8 cellular contexts compared by ENCODE assay signal in the genomic region with DNA sequence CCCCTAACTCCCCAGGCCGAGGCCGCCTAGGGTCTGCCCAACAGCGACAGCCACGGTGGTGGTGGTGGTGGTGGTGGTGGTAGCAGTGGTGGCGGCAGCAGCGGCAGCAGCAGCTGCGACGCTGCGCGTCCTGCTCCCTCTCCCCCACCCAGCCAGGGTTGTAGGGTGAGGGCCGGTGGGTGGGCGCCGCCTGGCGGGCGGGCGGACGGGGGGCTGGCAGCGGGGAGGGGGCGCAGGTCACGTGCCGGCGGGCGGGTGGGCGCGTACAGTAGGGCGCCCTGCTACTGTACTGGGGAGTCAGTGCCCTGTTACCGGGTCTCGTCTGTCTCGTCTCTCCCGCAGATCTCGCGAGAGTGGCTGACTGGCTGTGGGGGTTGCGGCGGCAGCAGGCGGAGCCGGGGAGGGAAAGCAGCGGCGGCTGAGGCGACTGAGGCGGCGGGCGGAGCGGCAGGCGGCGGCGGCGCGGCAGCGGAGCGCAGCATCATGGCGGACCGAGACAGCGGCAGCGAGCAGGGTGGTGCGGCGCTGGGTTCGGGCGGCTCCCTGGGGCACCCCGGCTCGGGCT. TPM values are rescaled to one million over a fixed set of nuclear protein-coding genes. Genes with fewer than 3 reads are reported as not detected.
DNase-seq lines count a peak whose midpoint lies in the region; ATAC-seq lines count a peak whose summit lies in the region.

Gene PURA (plus strand): TSS at position 411 of the 565 bp plus-strand sequence. CDS start 73 bp downstream, at position 484.

- H3K9me3 ChIP-seq in mesenchymal stem cell (ENCODE audit: control insufficient read depth, low read length) = no peaks in the 10 kb centered on the region

- H3K4me1 ChIP-seq in mesenchymal stem cell (ENCODE audit: control insufficient read depth, insufficient read depth, low read depth, low read length) = peaks cover 17% of the 10 kb centered on the region

- H3K79me1 ChIP-seq in mesenchymal stem cell (replicated peaks; ENCODE audit: low read length, poor library complexity, severe bottlenecking) = peaks cover 27% of the 10 kb centered on the region

- H3K14ac ChIP-seq in mesenchymal stem cell (ENCODE audit: low read length in 2 of 2) = peak within 1 kb of the TSS in 1 of 2 experiments; percentile 89

- WGBS in mesenchymal stem cell = 1% methylated on average over 23 of the region's 60 CpGs

- peak within 1 kb of the TSS; percentile 81 to 88 for H3K4me3 ChIP-seq in mesenchymal stem cell (ENCODE audit: insufficient read depth in 1 of 2, low read depth in 1 of 2, low read length in 2 of 2)

- DNase-seq in COLO829 (ENCODE audit: low spot score) = peak; percentile 71
- peak; percentile 69 for DNase-seq in HS-27A (ENCODE audit: low read depth)
- peak; percentile 89 for DNase-seq in NK-92 (lab: John Stamatoyannopoulos, UW; ENCODE audit: unreplicated experiment)
- peak; percentile 94 to 95 for DNase-seq in activated CD8-positive, alpha-beta memory T cell treated with anti-CD3 and anti-CD28 coated beads for 1 hour (ENCODE audit: extremely low read depth in 1 of 2, low read depth in 1 of 2)
- peak; percentile 95 for DNase-seq in effector CD8-positive, alpha-beta T cell (lab: John Stamatoyannopoulos, UW)
- DNase-seq in mesenchymal stem cell = peak; percentile 95
- DNase-seq in stimulated activated CD8-positive, alpha-beta memory T cell treated with anti-CD3 and anti-CD28 coated beads, Interleukin-12 subunit alpha, Interleukin-12 subunit beta, amount 100 ng/mL, for 24 hours (ENCODE audit: extremely low read depth) = peak; percentile 85

- peak; percentile 78 for ATAC-seq in GM19468 (IDR thresholded peaks at IDR 0.05; ENCODE audit: extremely low read depth, unreplicated experiment)

- H3K27ac ChIP-seq in mesenchymal stem cell (ENCODE audit: low read length, poor library complexity, severe bottlenecking) = peak within 1 kb of the TSS; percentile 80

- no peaks in the 10 kb centered on the region for H3K36me3 ChIP-seq in mesenchymal stem cell (ENCODE audit: control insufficient read depth in 1 of 2, insufficient read depth in 2 of 2, low read depth in 1 of 2, low read length in 2 of 2)

- H2AK5ac ChIP-seq in mesenchymal stem cell (ENCODE audit: low read length, severe bottlenecking) = no peak within 1 kb of the TSS

- H2BK15ac ChIP-seq in mesenchymal stem cell (ENCODE audit: low read depth, poor library complexity, severe bottlenecking) = peak within 1 kb of the TSS; percentile 93

- peak within 1 kb of the TSS; percentile 61 to 63 for H2BK12ac ChIP-seq in mesenchymal stem cell (ENCODE audit: low read length in 2 of 2)

- H4K91ac ChIP-seq in mesenchymal stem cell (ENCODE audit: low read length) = peak within 1 kb of the TSS; percentile 92

- H2BK5ac ChIP-seq in mesenchymal stem cell (ENCODE audit: low read depth, low read length, poor library complexity, severe bottlenecking) = peak within 1 kb of the TSS; percentile 46

- peak within 1 kb of the TSS; percentile 99 for H4K8ac ChIP-seq in mesenchymal stem cell (ENCODE audit: low read length)

- peak within 1 kb of the TSS; percentile 28 to 94 for H3K4ac ChIP-seq in mesenchymal stem cell (ENCODE audit: low read depth in 1 of 2, low read length in 2 of 2)

- H3K9ac ChIP-seq in mesenchymal stem cell (ENCODE audit: low read length) = peak within 1 kb of the TSS; percentile 92

- H3K27me3 ChIP-seq in mesenchymal stem cell (ENCODE audit: control insufficient read depth in 1 of 2, insufficient read depth in 1 of 2, low read length in 2 of 2) = peaks cover 0 to 31% of the 10 kb centered on the region in 2 experiments

- H2BK120ac ChIP-seq in mesenchymal stem cell (ENCODE audit: low read depth, low read length) = peak within 1 kb of the TSS; percentile 95

- H3K23ac ChIP-seq in mesenchymal stem cell (ENCODE audit: low read length in 2 of 2) = peak within 1 kb of the TSS in 1 of 2 experiments; percentile 99

- peak within 1 kb of the TSS; percentile 100 for H3K4me2 ChIP-seq in mesenchymal stem cell (ENCODE audit: low read length, poor library complexity, severe bottlenecking)

- peak within 1 kb of the TSS; percentile 95 for H3K18ac ChIP-seq in mesenchymal stem cell (ENCODE audit: low read depth in 1 of 2, low read length in 2 of 2)

- H2AFZ ChIP-seq in mesenchymal stem cell (ENCODE audit: low read depth, low read length) = peak within 1 kb of the TSS; percentile 89

RNA-seq across cellular contexts. Expression of gene PURA, which starts in this region (rescaled TPM):
- polyA plus RNA-seq in mesenchymal stem cell (2013, experiment 1 of 2) = 4.3 TPM
- 4.3 TPM for polyA plus RNA-seq in mesenchymal stem cell (2013, experiment 2 of 2)

Comparison
In these comparisons a context has a peak if more than half of its experiments do, and no peak if none do; other contexts are left out.
1. Peak in every context shown above with its lines: DNase-seq, ATAC-seq, H3K4me3 ChIP-seq and H3K27ac ChIP-seq.